8 cellular contexts compared by ENCODE assay signal in the genomic region with DNA sequence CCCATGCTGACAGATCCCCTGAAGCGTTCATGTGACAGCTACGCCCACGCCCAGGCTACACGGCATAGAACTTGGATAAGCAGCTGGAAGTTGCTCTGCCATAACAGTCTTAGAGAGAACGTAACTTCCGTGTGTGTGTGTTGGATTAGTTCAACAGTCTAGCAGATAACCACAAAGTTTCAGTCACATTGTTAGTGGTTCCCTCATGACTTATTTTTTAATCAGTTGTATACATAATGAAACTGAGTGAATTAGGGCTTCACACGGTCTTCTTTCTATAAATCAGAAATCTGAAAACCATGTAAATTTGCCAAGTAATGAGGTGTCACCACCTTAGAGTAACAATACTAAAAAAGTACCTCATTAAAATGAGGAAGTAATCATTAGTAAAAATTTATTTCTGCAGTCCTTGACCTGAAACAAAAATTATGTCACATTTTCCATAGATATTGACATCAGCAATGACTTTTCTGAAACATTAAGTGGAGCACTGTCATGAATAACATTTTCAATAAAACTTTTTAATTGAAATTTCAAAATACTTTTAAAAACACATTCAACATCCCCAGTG. TPM values are rescaled to one million over a fixed set of nuclear protein-coding genes. Genes with fewer than 3 reads are reported as not detected.
DNase-seq lines count a peak whose midpoint lies in the region; ATAC-seq, FAIRE-seq and TF ChIP-seq lines count a peak whose summit lies in the region.

No MANE protein-coding gene starts in this region.

- H2AFZ ChIP-seq in keratinocyte (ENCODE audit: control insufficient read depth, low read length), result peak overlapping the region; percentile 53

- intact Hi-C loops in prostate gland (cut with DNase I), result no loop called here
- intact Hi-C loops in CD4-positive, alpha-beta memory T cell (cut with micrococcal nuclease), result no loop called here

- H3K4me1 Mint-ChIP-seq in CD4-positive, alpha-beta memory T cell, result no peaks in the 10 kb centered on the region

- ATAC-seq in GM18508 (IDR thresholded peaks at IDR 0.05; ENCODE audit: insufficient read depth, unreplicated experiment) (peak; percentile 83), GM21576 (IDR thresholded peaks at IDR 0.05; ENCODE audit: unreplicated experiment) (peak; percentile 83)

- FAIRE-seq in keratinocyte (lab: Jason Lieb, UNC), result no peak

- peaks cover 54% of the 10 kb centered on the region for H3K4me1 ChIP-seq in keratinocyte (ENCODE audit: control insufficient read depth, extremely low read depth, insufficient read depth, low read length)
- H3K4me1 ChIP-seq in prostate gland (replicated peaks), result no peaks in the 10 kb centered on the region
- no peaks in the 10 kb centered on the region for H3K4me1 ChIP-seq in CD4-positive, alpha-beta memory T cell (ENCODE audit: insufficient read depth, low read length)

- H3K27me3 Mint-ChIP-seq in CD4-positive, alpha-beta memory T cell, result peaks cover 0 to 2% of the 10 kb centered on the region in 2 donors

- peaks cover 0 to 4% (median 0%) of the 10 kb centered on the region in 8 donors for H3K9me3 Mint-ChIP-seq in CD4-positive, alpha-beta memory T cell

- DNase-seq in HL-60 (ENCODE audit: low read depth in 1 of 2, low spot score in 1 of 2), result peak; percentile 26 to 46
- no peak for DNase-seq in keratinocyte (ENCODE audit: low read depth, low spot score)
- DNase-seq in prostate gland (ENCODE audit: low spot score), result no peak
- DNase-seq in SHP77 treated with DMSO at 0.1 percent for 48 hours (lab: John Stamatoyannopoulos, UW), result no peak
- no peak for DNase-seq in SW 1271 (lab: John Stamatoyannopoulos, UW)
- no peak for DNase-seq in CD4-positive, alpha-beta memory T cell

- H3K27ac ChIP-seq in HL-60 (replicated peaks) (peak overlapping the region; percentile 40), keratinocyte (ENCODE audit: control insufficient read depth, insufficient read depth, low read length) (peak overlapping the region; percentile 46), prostate gland (no peak overlapping the region)
- no peak overlapping the region for H3K27ac ChIP-seq in CD4-positive, alpha-beta memory T cell (ENCODE audit: low read depth, low read length)

- dilution Hi-C loops in keratinocyte (cut with MboI; ENCODE audit: extremely low pct_ligation_motif_present, low sequenced_read_pairs), result no loop called here

- no peaks in the 10 kb centered on the region for H3K36me3 Mint-ChIP-seq in CD4-positive, alpha-beta memory T cell

- H3K27me3 ChIP-seq in HL-60 (ENCODE audit: insufficient read depth, poor library complexity, severe bottlenecking) (no peaks in the 10 kb centered on the region), keratinocyte (ENCODE audit: control insufficient read depth, extremely low read depth, insufficient read depth, low read length) (no peaks in the 10 kb centered on the region), prostate gland (replicated peaks; ENCODE audit: insufficient read depth) (no peaks in the 10 kb centered on the region)
- no peaks in the 10 kb centered on the region for H3K27me3 ChIP-seq in CD4-positive, alpha-beta memory T cell (ENCODE audit: insufficient read depth, low read length)

- TF ChIP-seq CTCF in HL-60 (IDR thresholded peaks at IDR 0.05; ENCODE audit: insufficient read depth, low read length) (no peak), keratinocyte (optimal IDR thresholded peaks at IDR 0.05 in 1 of 3, IDR thresholded peaks at IDR 0.05 in 1 of 3, conservative IDR thresholded peaks at IDR 0.05 in 1 of 3; ENCODE audit: extremely low read depth in 1 of 3, insufficient read depth in 2 of 3, low read length in 3 of 3) (no peak), prostate gland (IDR thresholded peaks at IDR 0.05) (no peak)

- H3K4me2 ChIP-seq in keratinocyte (ENCODE audit: control insufficient read depth, extremely low read depth, insufficient read depth, low read depth, low read length), result peak overlapping the region; percentile 50

- H3K9me3 ChIP-seq in keratinocyte (ENCODE audit: control insufficient read depth, low read depth, low read length), result no peaks in the 10 kb centered on the region
- no peaks in the 10 kb centered on the region for H3K9me3 ChIP-seq in prostate gland
- H3K9me3 ChIP-seq in CD4-positive, alpha-beta memory T cell (ENCODE audit: control insufficient read depth in 1 of 2, low read length in 2 of 2), result no peaks in the 10 kb centered on the region

- no peak overlapping the region for H3K4me3 Mint-ChIP-seq in CD4-positive, alpha-beta memory T cell

- no peak overlapping the region for H3K4me3 ChIP-seq in HL-60 (replicated peaks; ENCODE audit: insufficient read depth, low read length)
- H3K4me3 ChIP-seq in keratinocyte (ENCODE audit: control insufficient read depth in 2 of 3, extremely low read depth in 1 of 3, insufficient read depth in 2 of 3, low read depth in 1 of 3, low read length in 3 of 3), result no peak overlapping the region
- no peak overlapping the region for H3K4me3 ChIP-seq in prostate gland
- no peak overlapping the region for H3K4me3 ChIP-seq in CD4-positive, alpha-beta memory T cell (ENCODE audit: low read length in 2 of 2)

- H4K20me1 ChIP-seq in keratinocyte (ENCODE audit: control insufficient read depth, extremely low read depth, insufficient read depth, low read length), result no peaks in the 10 kb centered on the region

- H3K9ac ChIP-seq in keratinocyte (ENCODE audit: control insufficient read depth, extremely low read depth, insufficient read depth, low read length), result no peak overlapping the region

- WGBS in prostate gland, result 82% methylated on average over 7 of the region's 7 CpGs

- CTCF ChIA-PET in CD4-positive, alpha-beta memory T cell (lab: Charles Lee; ENCODE audit: partially characterized antibody), result no interaction called here

- TF ChIP-seq POLR2A in prostate gland (IDR thresholded peaks at IDR 0.05), result no peak

- H3K79me2 ChIP-seq in keratinocyte (ENCODE audit: control insufficient read depth, insufficient read depth, low read length), result no peaks in the 10 kb centered on the region

- POLR2A ChIA-PET in CD4-positive, alpha-beta memory T cell (lab: Charles Lee; ENCODE audit: partially characterized antibody), result no interaction called here

- no peaks in the 10 kb centered on the region for H3K36me3 ChIP-seq in keratinocyte (ENCODE audit: control insufficient read depth in 2 of 2, extremely low read depth in 1 of 2, insufficient read depth in 2 of 2, low read length in 2 of 2)
- H3K36me3 ChIP-seq in prostate gland, result no peaks in the 10 kb centered on the region
- no peaks in the 10 kb centered on the region for H3K36me3 ChIP-seq in CD4-positive, alpha-beta memory T cell (ENCODE audit: insufficient read depth, low read length)

- peak overlapping the region in 1 of 7 donors; percentile 54 for H3K27ac Mint-ChIP-seq in CD4-positive, alpha-beta memory T cell

- no peaks in the 10 kb centered on the region for H3K9me1 ChIP-seq in keratinocyte (ENCODE audit: control insufficient read depth, extremely low read depth, insufficient read depth, low read length)

RNA-seq across cellular contexts. Expression of gene MACC1, which starts 21.7 kb away (rescaled TPM):
- polyA plus RNA-seq in keratinocyte, result 9.6 to 16.4 TPM (median 11.3 TPM) in 3 replicates
- polyA plus RNA-seq in keratinocyte (2011; ENCODE audit: low read depth), result 11.0 TPM
- polyA plus RNA-seq in keratinocyte (2011; cell fraction: cytosol; rRNA removed), result 5.1 and 12.4 TPM in 2 replicates
- 13.1 and 17.2 TPM in 2 replicates for polyA plus RNA-seq in keratinocyte (2011; cell fraction: nucleus; rRNA removed)
- 11.0 and 14.0 TPM in 2 replicates for polyA plus RNA-seq in keratinocyte (2012; ENCODE audit: low replicate concordance)
- polyA minus RNA-seq in keratinocyte, result 11.1 to 54.0 TPM (median 28.9 TPM) in 3 replicates
- polyA minus RNA-seq in keratinocyte (2011; cell fraction: cytosol; rRNA and poly(A)+ RNA removed), result 20.0 TPM
- 40.9 and 87.0 TPM in 2 replicates for polyA minus RNA-seq in keratinocyte (2011; cell fraction: nucleus; rRNA and poly(A)+ RNA removed)
- 1 to 10 TPM; 3.0 to 3.4 TPM for total RNA-seq in prostate gland
- under 1 TPM in 1 of 2 experiments, not detected in 1; 0.09 TPM for total RNA-seq in CD4-positive, alpha-beta memory T cell
- under 1 TPM in 1 of 2 donors, not detected in 1; 0.05 TPM for polyA plus RNA-seq in CD4-positive, alpha-beta memory T cell

Comparison
In these comparisons a context has a peak if more than half of its experiments do, and no peak if none do; other contexts are left out.
1. DNase-seq: peak in HL-60 (2 of 2); none in keratinocyte (single experiment), prostate gland (single experiment), SHP77 treated with DMSO at 0.1 percent for 48 hours (single experiment), SW 1271 (0 of 2) and CD4-positive, alpha-beta memory T cell (0 of 5).
2. H3K27ac ChIP-seq: peak in HL-60 (single experiment) and keratinocyte (single experiment); none in prostate gland (0 of 2) and CD4-positive, alpha-beta memory T cell (single experiment).